In genomic region chr17:45851873-45852272, GRCh38 we compare ENCODE assay signal across 17 cellular contexts. TPM values are rescaled to one million over a fixed set of nuclear protein-coding genes. Genes with fewer than 3 reads are reported as not detected.
DNase-seq lines count a peak whose midpoint lies in the region; ATAC-seq and TF ChIP-seq lines count a peak whose summit lies in the region.
"Had no signal": no experiment of that assay in that cellular context is flagged by ENCODE, and none has a peak within 500 bp of the region (broad histone marks: within the 10 kb centered on the region; RNA-seq: fewer than 3 reads in every experiment).

No MANE protein-coding gene starts in this region.

- intact Hi-C loops in HCT116 (cut with micrococcal nuclease) = loop anchor here (1.0 to 10.0 kb wide), 3 partner anchors 212 to 637 kb away; no protein-coding TSS in a partner anchor
- intact Hi-C loops in posterior vena cava (cut with DNase I) = no loop called here

- H3K27me3 Mint-ChIP-seq in activated CD8-positive, alpha-beta T cell treated with anti-CD3 and anti-CD28 coated beads, Interleukin-2, amount 10 ng/mL, durations not matched to agents 7 days and 5 days (ENCODE audit: low read depth) = peaks cover 12% of the 10 kb centered on the region

- H3K27me3 ChIP-seq in BLaER1 (peaks cover 11% of the 10 kb centered on the region; the same call in 1 of the 2 replicates), HCT116 (ENCODE audit: insufficient read depth, low read length) (no peaks in the 10 kb centered on the region), WERI-Rb-1 (ENCODE audit: insufficient read depth, low read depth, severe bottlenecking) (no peaks in the 10 kb centered on the region)

- peak overlapping the region; percentile 17; the same call in 1 of the 2 replicates for H3K4me2 ChIP-seq in BLaER1
- H3K4me2 ChIP-seq in HCT116 (ENCODE audit: low read length) = no peak overlapping the region

- no peak for TF ChIP-seq CTCF in HCT116 (IDR thresholded peaks at IDR 0.05 in 2 of 3, conservative IDR thresholded peaks at IDR 0.05 in 1 of 3; ENCODE audit: borderline replicate concordance in 1 of 3, insufficient read depth in 1 of 3, low read depth in 2 of 3, low read length in 2 of 3)
- no peak for TF ChIP-seq CTCF in WERI-Rb-1 (IDR thresholded peaks at IDR 0.05; ENCODE audit: low read depth, low read length)

- POLR2A ChIA-PET in HCT116 (lab: Charles Lee) = no interaction called here
- POLR2A ChIA-PET in activated CD8-positive, alpha-beta T cell treated with anti-CD3 and anti-CD28 coated beads, Interleukin-2, amount 10 ng/mL, durations not matched to agents 7 days and 5 days (lab: Charles Lee) = no interaction called here

- no peak overlapping the region for H3K4me3 Mint-ChIP-seq in activated CD8-positive, alpha-beta T cell treated with anti-CD3 and anti-CD28 coated beads, Interleukin-2, amount 10 ng/mL, durations not matched to agents 7 days and 5 days
- H3K4me3 Mint-ChIP-seq: HFFc6, IgD-negative memory B cell had no signal

- H3K9ac ChIP-seq in BLaER1 (no peak overlapping the region), HCT116 (ENCODE audit: low read length) (no peak overlapping the region)
- H3K9ac ChIP-seq: GM23248 had no signal

- no peak overlapping the region for H3K4me3 ChIP-seq in BLaER1
- H3K4me3 ChIP-seq in HCT116 (replicated peaks in 1 of 2; ENCODE audit: low read depth in 1 of 2, low read length in 2 of 2) = no peak overlapping the region
- no peak overlapping the region for H3K4me3 ChIP-seq in WERI-Rb-1 (ENCODE audit: low read depth, low read length)
- H3K4me3 ChIP-seq: GM12878, GM23248, HAP-1 had no signal

- no TSS peak for BruUV-seq in HCT116 (replicated peaks; lab: Mats Ljungman, UMichigan)

- H3K27ac ChIP-seq in BLaER1 = no peak overlapping the region
- no peak overlapping the region for H3K27ac ChIP-seq in HCT116 (ENCODE audit: low read depth, low read length)
- peak overlapping the region; percentile 22; the same call in 1 of the 2 replicates for H3K27ac ChIP-seq in WERI-Rb-1
- H3K27ac ChIP-seq: GM23248 had no signal

- no peak for ATAC-seq in HCT116
- ATAC-seq in activated CD8-positive, alpha-beta T cell treated with anti-CD3 and anti-CD28 coated beads, Interleukin-2, amount 10 ng/mL, durations not matched to agents 7 days and 5 days = no peak
- ATAC-seq: GM12878 had no signal

- TF ChIP-seq RAD21 in HCT116 (IDR thresholded peaks at IDR 0.05; ENCODE audit: low read depth) = no peak

- H3K4me1 Mint-ChIP-seq in activated CD8-positive, alpha-beta T cell treated with anti-CD3 and anti-CD28 coated beads, Interleukin-2, amount 10 ng/mL, durations not matched to agents 7 days and 5 days (ENCODE audit: low read depth) = peaks cover 9% of the 10 kb centered on the region

- H3K36me3 Mint-ChIP-seq in activated CD8-positive, alpha-beta T cell treated with anti-CD3 and anti-CD28 coated beads, Interleukin-2, amount 10 ng/mL, durations not matched to agents 7 days and 5 days (ENCODE audit: low read depth) = no peaks in the 10 kb centered on the region
- H3K36me3 Mint-ChIP-seq: CD14-positive monocyte; CD4-positive, alpha-beta memory T cell; IgD-negative memory B cell had no signal

- RAD21 ChIA-PET in HCT116 (lab: Charles Lee; ENCODE audit: low non-redundant PET in 1 of 2, low total read pairs in 2 of 2, uncharacterized antibody in 2 of 2, unreplicated experiment in 2 of 2) = interaction anchor here (0.8 to 1.1 kb wide), 3 partner anchors 203 to 457 kb away, joined by 3 to 7 read pairs (median 6); no protein-coding TSS in a partner anchor

- CTCF ChIA-PET in HCT116 (lab: Charles Lee) = interaction anchor here (0.7 to 3.1 kb wide), 18 partner anchors 10 to 462 kb away, joined by 3 to 46 read pairs (median 4); no protein-coding TSS in a partner anchor
- CTCF ChIA-PET in activated CD8-positive, alpha-beta T cell treated with anti-CD3 and anti-CD28 coated beads, Interleukin-2, amount 10 ng/mL, durations not matched to agents 7 days and 5 days (lab: Charles Lee) = interaction anchor here (0.6 to 2.5 kb wide), 27 partner anchors 9 to 471 kb away, joined by 3 to 19 read pairs (median 3); partner anchors contain the start of gene MAPT

- H3K9me2 ChIP-seq in HCT116 (ENCODE audit: insufficient read depth) = no peaks in the 10 kb centered on the region

- H3K9me3 Mint-ChIP-seq in activated CD8-positive, alpha-beta T cell treated with anti-CD3 and anti-CD28 coated beads, Interleukin-2, amount 10 ng/mL, durations not matched to agents 7 days and 5 days (ENCODE audit: insufficient read depth) = no peaks in the 10 kb centered on the region
- H3K9me3 Mint-ChIP-seq: HFFc6, IgD-negative memory B cell had no signal

- H4K20me1 ChIP-seq in BLaER1 (no peaks in the 10 kb centered on the region), HCT116 (ENCODE audit: insufficient read depth) (no peaks in the 10 kb centered on the region)

- H3K79me2 ChIP-seq in HCT116 (ENCODE audit: insufficient read depth, low read length) = no peaks in the 10 kb centered on the region

- no peak for DNase-seq in HCT116 (ENCODE audit: low read depth, low spot score)
- DNase-seq in WERI-Rb-1 = no peak
- peak; percentile 22 for DNase-seq in posterior vena cava (ENCODE audit: low spot score)
- DNase-seq in activated gamma-delta T cell treated with Interleukin-2 at 50 U/mL for 16 hours = no peak
- no peak for DNase-seq in activated CD8-positive, alpha-beta T cell treated with anti-CD3 and anti-CD28 coated beads, Interleukin-2, amount 10 ng/mL, durations not matched to agents 7 days and 5 days
- no peak for DNase-seq in activated T-cell treated with anti-CD3 and anti-CD28 coated beads for 4 hours
- DNase-seq in hippocampal formation (lab: John Stamatoyannopoulos, UW) = no peak
- DNase-seq: CD4-positive, alpha-beta memory T cell; GM23248; HFFc6 had no signal

- no peak for TF ChIP-seq POLR2A in HCT116 (IDR thresholded peaks at IDR 0.05; ENCODE audit: borderline replicate concordance, extremely low read depth, insufficient read depth, insufficient read length)

- H3K4me1 ChIP-seq in BLaER1 (peaks cover 8% of the 10 kb centered on the region), HCT116 (ENCODE audit: control insufficient read depth in 1 of 2, insufficient read depth in 2 of 2, low read length in 2 of 2) (peaks cover 0 to 6% of the 10 kb centered on the region in 2 experiments; a peak in 2 of 4 replicates)
- H3K4me1 ChIP-seq: HAP-1 had no signal

- no peaks in the 10 kb centered on the region for H3K9me3 ChIP-seq in BLaER1
- no peaks in the 10 kb centered on the region for H3K9me3 ChIP-seq in HCT116 (ENCODE audit: control insufficient read depth in 1 of 2, insufficient read depth in 1 of 2, low read depth in 1 of 2, low read length in 2 of 2)
- H3K9me3 ChIP-seq in WERI-Rb-1 (ENCODE audit: severe bottlenecking) = peaks cover 8% of the 10 kb centered on the region
- H3K9me3 ChIP-seq: HAP-1 had no signal

- H3K27ac Mint-ChIP-seq in activated CD8-positive, alpha-beta T cell treated with anti-CD3 and anti-CD28 coated beads, Interleukin-2, amount 10 ng/mL, durations not matched to agents 7 days and 5 days = no peak overlapping the region
- H3K27ac Mint-ChIP-seq: CD14-positive monocyte; CD4-positive, alpha-beta memory T cell; HFFc6; IgD-negative memory B cell had no signal

- H3K36me3 ChIP-seq in BLaER1 (no peaks in the 10 kb centered on the region), HCT116 (ENCODE audit: control insufficient read depth in 1 of 2, insufficient read depth in 2 of 2, low read length in 2 of 2) (no peaks in the 10 kb centered on the region), WERI-Rb-1 (no peaks in the 10 kb centered on the region)
- H3K36me3 ChIP-seq: HAP-1 had no signal

- H2AFZ ChIP-seq in HCT116 (ENCODE audit: low read depth, low read length, poor library complexity, severe bottlenecking) = peak overlapping the region; percentile 58
- H2AFZ ChIP-seq: GM23248 had no signal

TF ChIP-seq in HCT116, 20 proteins besides CTCF, POLR2A, EP300 and RAD21:
- TF ChIP-seq TCF7L2 (IDR thresholded peaks at IDR 0.05; ENCODE audit: borderline replicate concordance, extremely low read depth, insufficient read depth, insufficient read length) (no peak), JUND (IDR thresholded peaks at IDR 0.05) (no peak), EGR1 (IDR thresholded peaks at IDR 0.05; ENCODE audit: low read depth) (no peak), FOSL1 (IDR thresholded peaks at IDR 0.05; ENCODE audit: low read depth) (no peak), ELF1 (IDR thresholded peaks at IDR 0.05; ENCODE audit: borderline replicate concordance, low read depth) (no peak)

RNA-seq across cellular contexts. Expression of gene SPPL2C, which starts 7.2 kb away (rescaled TPM):
- total RNA-seq in HCT116 (2021; ENCODE audit: unreplicated experiment) (not detected), posterior vena cava (not detected)
- polyA plus RNA-seq in HCT116 (2012) = not detected in 2 replicates
- not detected for total RNA-seq in activated CD8-positive, alpha-beta T cell treated with anti-CD3 and anti-CD28 coated beads, Interleukin-2, amount 10 ng/mL, durations not matched to agents 7 days and 5 days
- total RNA-seq: CD4-positive, alpha-beta memory T cell; GM12878; GM23248; H4; HFFc6 had no signal
- polyA plus RNA-seq: BJ; CD14-positive monocyte; CD4-positive, alpha-beta memory T cell; GM12878; GM23248; IgD-negative memory B cell had no signal

RNA-seq across cellular contexts. Expression of gene MAPT, which starts 42.5 kb away (rescaled TPM):
- 37.5 TPM for total RNA-seq in HCT116 (2021; ENCODE audit: unreplicated experiment)
- polyA plus RNA-seq in HCT116 (2012) = 29.7 and 31.5 TPM in 2 replicates
- total RNA-seq in posterior vena cava = 1 to 10 TPM; 4.4 to 5.7 TPM
- total RNA-seq in activated CD8-positive, alpha-beta T cell treated with anti-CD3 and anti-CD28 coated beads, Interleukin-2, amount 10 ng/mL, durations not matched to agents 7 days and 5 days = under 1 TPM in 1 of 2 experiments, not detected in 1; 0.11 TPM
- total RNA-seq: GM23248 had no signal
- polyA plus RNA-seq: CD14-positive monocyte, IgD-negative memory B cell had no signal

Comparison
In these comparisons a context has a peak if more than half of its experiments do, and no peak if none do; other contexts are left out.
1. RNA of gene MAPT, which starts 42.5 kb away (total RNA-seq): 37.5 TPM in HCT116 (single experiment) and 4.4 to 5.7 TPM in posterior vena cava; 0.11 TPM in activated CD8-positive, alpha-beta T cell treated with anti-CD3 and anti-CD28 coated beads, Interleukin-2, amount 10 ng/mL, durations not matched to agents 7 days and 5 days; every median in the first group is over 4 times any median in the second.